In the genomic region with DNA sequence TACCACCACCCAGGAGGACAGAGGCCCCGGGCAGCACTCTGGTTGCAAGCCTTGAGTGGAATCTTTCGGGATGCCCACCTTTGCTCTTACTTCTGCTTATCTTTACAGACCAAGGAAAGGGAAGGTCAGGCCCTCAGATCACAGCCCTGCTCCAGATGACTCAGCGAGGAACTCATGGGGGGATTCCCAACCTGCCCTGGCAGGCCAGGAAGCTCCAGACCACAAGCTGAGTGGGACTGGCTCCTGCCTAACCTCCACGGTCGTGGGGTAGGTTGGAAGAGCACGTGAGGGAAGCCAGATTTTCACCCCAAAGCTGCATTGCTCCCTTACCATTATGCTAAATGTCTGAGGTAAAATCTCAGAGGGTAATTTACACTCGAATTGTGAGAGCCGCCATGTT, we compare ENCODE assay signal across 9 cellular contexts. TPM values are rescaled to one million over a fixed set of nuclear protein-coding genes. Genes with fewer than 3 reads are reported as not detected.
A peak's percentile ranks its signal among the peaks of the same experiment; 100 is the strongest.
DNase-seq lines count a peak whose midpoint lies in the region; ATAC-seq, FAIRE-seq and TF ChIP-seq lines count a peak whose summit lies in the region.
"Had no signal": no experiment of that assay in that cellular context is flagged by ENCODE, and none has a peak within 500 bp of the region (broad histone marks: within the 10 kb centered on the region; RNA-seq: fewer than 3 reads in every experiment).

No MANE protein-coding gene starts in this region.

- 51% methylated on average over 3 of the region's 8 CpGs for WGBS in right lobe of liver (ENCODE audit: insufficient coverage, low coverage, low lambda C conversion rate, missing lambda C conversion rate)

- intact Hi-C loops in right lobe of liver (cut with DNase I) (no loop called here), Calu3 (cut with micrococcal nuclease; ENCODE audit: unreplicated experiment) (no loop called here)

- H3K4me1 ChIP-seq in right lobe of liver: peaks cover 2 to 76% (median 31%) of the 10 kb centered on the region in 4 donors

- CTCF ChIA-PET in Calu3 (lab: Charles Lee): interaction anchor here (0.7 to 1.5 kb wide), 2 partner anchors 17 to 23 kb away, joined by 4 to 6 read pairs; no protein-coding TSS in a partner anchor

- H3K36me3 Mint-ChIP-seq in stimulated activated effector memory CD8-positive, alpha-beta T cell treated with anti-CD3 and anti-CD28 coated beads, Interleukin-12 subunit alpha, Interleukin-12 subunit beta, amount 100 ng/mL, for 72 hours: peaks cover 15% of the 10 kb centered on the region
- H3K36me3 Mint-ChIP-seq in Calu3 (ENCODE audit: insufficient read depth, unreplicated experiment): peaks cover 13% of the 10 kb centered on the region

- no peaks in the 10 kb centered on the region for H3K36me3 ChIP-seq in right lobe of liver

- no peaks in the 10 kb centered on the region for H3K9me3 Mint-ChIP-seq in stimulated activated effector memory CD8-positive, alpha-beta T cell treated with anti-CD3 and anti-CD28 coated beads, Interleukin-12 subunit alpha, Interleukin-12 subunit beta, amount 100 ng/mL, for 72 hours
- H3K9me3 Mint-ChIP-seq in Calu3 (ENCODE audit: low read depth, unreplicated experiment): no peaks in the 10 kb centered on the region

- TF ChIP-seq CTCF in choroid plexus epithelial cell (conservative IDR thresholded peaks at IDR 0.05; ENCODE audit: low read depth, low read length) (no peak), right lobe of liver (IDR thresholded peaks at IDR 0.05) (no peak), Calu3 (IDR thresholded peaks at IDR 0.05; ENCODE audit: unreplicated experiment) (no peak)

- TF ChIP-seq POLR2A in right lobe of liver (IDR thresholded peaks at IDR 0.05): no peak

- peak; percentile 83 for ATAC-seq in stimulated activated effector memory CD8-positive, alpha-beta T cell treated with anti-CD3 and anti-CD28 coated beads, Interleukin-12 subunit alpha, Interleukin-12 subunit beta, amount 100 ng/mL, for 72 hours
- ATAC-seq in right lobe of liver: no peak

- H3K4me3 ChIP-seq in choroid plexus epithelial cell (ENCODE audit: low read depth, low read length) (no peak overlapping the region), right lobe of liver (no peak overlapping the region)

- H3K27me3 ChIP-seq in right lobe of liver: no peaks in the 10 kb centered on the region

- H3K9me3 ChIP-seq in right lobe of liver: no peaks in the 10 kb centered on the region

- no peaks in the 10 kb centered on the region for H3K27me3 Mint-ChIP-seq in Calu3 (ENCODE audit: unreplicated experiment)

- H3K4me3 Mint-ChIP-seq in stimulated activated effector memory CD8-positive, alpha-beta T cell treated with anti-CD3 and anti-CD28 coated beads, Interleukin-12 subunit alpha, Interleukin-12 subunit beta, amount 100 ng/mL, for 72 hours: peak overlapping the region; percentile 51
- H3K4me3 Mint-ChIP-seq in Calu3 (ENCODE audit: low read depth, unreplicated experiment): no peak overlapping the region

- BruUV-seq in Calu3 (replicated peaks; lab: Mats Ljungman, UMichigan): no TSS peak

- no peak overlapping the region for H3K27ac ChIP-seq in right lobe of liver

- DNase-seq in GM19238 (ENCODE audit: insufficient read length, low spot score): peak; percentile 37
- peak; percentile 42 for DNase-seq in T-helper 9 cell
- peak; percentile 45 for DNase-seq in choroid plexus epithelial cell (ENCODE audit: low read depth)
- peak in 1 of 2 donors; percentile 60 for DNase-seq in stimulated activated effector memory CD8-positive, alpha-beta T cell treated with anti-CD3 and anti-CD28 coated beads, Interleukin-12 subunit alpha, Interleukin-12 subunit beta, amount 100 ng/mL, for 72 hours (ENCODE audit: low spot score in 2 of 2)
- no peak for DNase-seq in HTR-8/SVneo (ENCODE audit: insufficient read length, low spot score)
- no peak for DNase-seq in right lobe of liver
- no peak for DNase-seq in Calu3
- DNase-seq in amygdala (lab: John Stamatoyannopoulos, UW): no peak
- DNase-seq: NCI-H1436 had no signal

- FAIRE-seq in HTR-8/SVneo (lab: Jason Lieb, UNC): no peak

- H3K4me1 Mint-ChIP-seq in stimulated activated effector memory CD8-positive, alpha-beta T cell treated with anti-CD3 and anti-CD28 coated beads, Interleukin-12 subunit alpha, Interleukin-12 subunit beta, amount 100 ng/mL, for 72 hours: peaks cover 92% of the 10 kb centered on the region
- peaks cover 87% of the 10 kb centered on the region for H3K4me1 Mint-ChIP-seq in Calu3 (ENCODE audit: low read depth, unreplicated experiment)

- H3K27ac Mint-ChIP-seq in stimulated activated effector memory CD8-positive, alpha-beta T cell treated with anti-CD3 and anti-CD28 coated beads, Interleukin-12 subunit alpha, Interleukin-12 subunit beta, amount 100 ng/mL, for 72 hours: peak overlapping the region; percentile 88
- no peak overlapping the region for H3K27ac Mint-ChIP-seq in Calu3 (ENCODE audit: unreplicated experiment)

RNA-seq across cellular contexts. Expression of gene TBC1D10A, which starts 11.8 kb away (rescaled TPM):
- total RNA-seq in right lobe of liver: 10 to 100 TPM in 3 of 6 experiments, 1 to 10 TPM in 3; 6.6 to 12.6 (median 10.0) TPM
- total RNA-seq in Calu3 (2022): 24.5 and 24.8 TPM in 2 replicates

RNA-seq across cellular contexts. Expression of gene CASTOR1, which starts 25.6 kb away (rescaled TPM):
- total RNA-seq in right lobe of liver: 1 to 10 TPM in 5 of 6 experiments, under 1 TPM in 1; 0.86 to 8.6 (median 4.0) TPM
- 12.0 and 14.2 TPM in 2 replicates for total RNA-seq in Calu3 (2022)

RNA-seq across cellular contexts. Expression of gene SF3A1, which starts 41.8 kb away (rescaled TPM):
- total RNA-seq in right lobe of liver (10 to 100 TPM; 42.6 to 72.8 (median 66.5) TPM), Calu3 (2022) (181 and 197 TPM in 2 replicates)

RNA-seq across cellular contexts. Expression of gene CCDC157, which starts 41.9 kb away (rescaled TPM):
- 1 to 10 TPM in 3 of 6 experiments, under 1 TPM in 3; 0.54 to 2.9 (median 0.86) TPM for total RNA-seq in right lobe of liver
- 5.0 and 5.5 TPM in 2 replicates for total RNA-seq in Calu3 (2022)

RNA-seq across cellular contexts. Expression of gene OSM, which starts 48.3 kb away (rescaled TPM):
- total RNA-seq in right lobe of liver: under 1 TPM in 4 of 6 experiments, not detected in 2; 0.10 to 0.75 (median 0.19) TPM
- total RNA-seq in Calu3 (2022): not detected in 2 replicates

Comparison
In these comparisons a context has a peak if more than half of its experiments do, and no peak if none do; other contexts are left out.
1. DNase-seq: peak in GM19238 (single experiment), T-helper 9 cell (single experiment) and choroid plexus epithelial cell (single experiment); none in HTR-8/SVneo (single experiment), right lobe of liver (0 of 3), Calu3 (single experiment) and amygdala (0 of 56).